Comparison of ENCODE assay signal across 30 cellular contexts in genomic region chr11:60968223-60968622, GRCh38. TPM values are rescaled to one million over a fixed set of nuclear protein-coding genes. Genes with fewer than 3 reads are reported as not detected.
"Had no signal": no experiment of that assay in that cellular context is flagged by ENCODE, and none has a peak within 500 bp of the region (broad histone marks: within the 10 kb centered on the region; RNA-seq: fewer than 3 reads in every experiment).

No MANE protein-coding gene starts in this region.

- H3K4me3 ChIP-seq: esophagus muscularis mucosa, gastrocnemius medialis, heart left ventricle had no signal

- FAIRE-seq: astrocyte, bronchial epithelial cell, colon had no signal

- DNase-seq: activated CD4-positive, alpha-beta memory T cell treated with anti-CD3 and anti-CD28 coated beads, Interleukin-2, amount 10 ng/mL, durations not matched to agents 7 days and 5 days; activated CD4-positive, alpha-beta T cell treated with anti-CD3 and anti-CD28 coated beads for 1 hour; activated CD4-positive, alpha-beta T cell treated with anti-CD3 and anti-CD28 coated beads for 4 hours; activated CD4-positive, alpha-beta T cell treated with anti-CD3 and anti-CD28 coated beads, Interleukin-2, amount 10 ng/mL, durations not matched to agents 7 days and 5 days; activated CD4-positive, alpha-beta T cell treated with anti-CD3 and anti-CD28 coated beads, Interleukin-2, amount 50 U/mL, for 4 hours; activated CD8-positive, alpha-beta memory T cell treated with anti-CD3 and anti-CD28 coated beads, Interleukin-2, amount 50 U/mL, for 48 hours; activated gamma-delta T cell; activated naive CD4-positive, alpha-beta T cell; activated naive CD4-positive, alpha-beta T cell treated with anti-CD3 and anti-CD28 coated beads, Interleukin-2, amount 10 ng/mL, durations not matched to agents 7 days and 5 days; activated T-cell treated with anti-CD3 and anti-CD28 coated beads for 4 hours; activated T-cell treated with anti-CD3 and anti-CD28 coated beads, Interleukin-2, amount 50 U/mL, for 24 hours; activated T-cell treated with anti-CD3 and anti-CD28 coated beads, Interleukin-2, amount 50 U/mL, for 72 hours; amniotic stem cell; anterior cingulate cortex; brain microvascular endothelial cell; cortex of kidney; dermis blood vessel endothelial cell; effector CD4-positive, alpha-beta T cell; effector memory CD8-positive, alpha-beta T cell; erythroblast; foreskin keratinocyte; gastrocnemius medialis; glutamatergic neuron; heart left ventricle; T-helper 2 cell had no signal

- H3K27me3 ChIP-seq: brain microvascular endothelial cell, esophagus muscularis mucosa, gastrocnemius medialis, heart left ventricle had no signal

- H3K36me3 ChIP-seq: brain microvascular endothelial cell, esophagus muscularis mucosa, gastrocnemius medialis, heart left ventricle had no signal

- H3K27ac ChIP-seq: brain microvascular endothelial cell, esophagus muscularis mucosa, foreskin keratinocyte, gastrocnemius medialis, heart left ventricle had no signal

- H3K4me1 ChIP-seq: esophagus muscularis mucosa, foreskin keratinocyte, gastrocnemius medialis had no signal

- ATAC-seq: activated naive CD4-positive, alpha-beta T cell treated with anti-CD3 and anti-CD28 coated beads, Interleukin-2, amount 50 U/mL, for 72 hours; activated T-cell treated with anti-CD3 and anti-CD28 coated beads, Interleukin-2, amount 50 U/mL, for 72 hours; effector memory CD8-positive, alpha-beta T cell; foreskin keratinocyte; gastrocnemius medialis; heart left ventricle had no signal

- H3K9me3 ChIP-seq: esophagus muscularis mucosa, gastrocnemius medialis had no signal

RNA-seq across cellular contexts. Expression of gene CD6, which starts 3.3 kb away (rescaled TPM):
- total RNA-seq: bronchial epithelial cell, dermis blood vessel endothelial cell had no signal
